In the genomic region with DNA sequence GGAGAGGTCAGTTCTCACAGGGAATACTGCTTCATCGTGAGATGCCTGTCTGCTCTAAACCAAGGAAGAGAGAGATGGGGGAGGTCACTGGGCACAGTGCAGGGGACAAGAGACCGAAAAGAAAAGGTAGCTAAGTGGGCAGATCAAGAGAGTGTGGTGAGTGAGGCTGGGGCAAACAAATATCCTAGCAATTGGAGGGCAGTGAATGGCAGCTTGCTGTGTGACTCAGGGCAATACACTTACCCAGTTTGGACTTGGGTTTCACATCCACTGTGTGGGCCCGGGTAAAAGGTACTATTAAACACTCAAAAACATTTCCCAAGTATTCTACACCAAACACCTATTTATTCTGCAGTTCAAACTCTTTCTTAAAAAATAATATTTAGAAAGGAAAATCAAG, we compare ENCODE assay signal across 15 cellular contexts. TPM values are rescaled to one million over a fixed set of nuclear protein-coding genes. Genes with fewer than 3 reads are reported as not detected.
DNase-seq lines count a peak whose midpoint lies in the region; ATAC-seq, FAIRE-seq and TF ChIP-seq lines count a peak whose summit lies in the region.
"Had no signal": no experiment of that assay in that cellular context is flagged by ENCODE, and none has a peak within 500 bp of the region (broad histone marks: within the 10 kb centered on the region; RNA-seq: fewer than 3 reads in every experiment).

No MANE protein-coding gene starts in this region.

- no peak for FAIRE-seq in pancreas (lab: Jason Lieb, UNC)
- FAIRE-seq: D721Med, GM18507 had no signal

- no peak for ATAC-seq in gastroesophageal sphincter
- ATAC-seq in pancreas, result peak; percentile 2 to 9 (median 4)
- no peak for ATAC-seq in HG02588 (IDR thresholded peaks at IDR 0.05; ENCODE audit: unreplicated experiment)
- no peak for ATAC-seq in omental fat pad (ENCODE audit: low FRiP score)
- no peak for ATAC-seq in GM19324 (IDR thresholded peaks at IDR 0.05; ENCODE audit: low FRiP score, unreplicated experiment)

- TF ChIP-seq CTCF in gastroesophageal sphincter (IDR thresholded peaks at IDR 0.05) (no peak), pancreas (IDR thresholded peaks at IDR 0.05) (no peak), omental fat pad (IDR thresholded peaks at IDR 0.05) (no peak)

- peak; percentile 34 for DNase-seq in CD1c-positive myeloid dendritic cell (ENCODE audit: extremely low spot score)
- DNase-seq in MV-4-11 (lab: John Stamatoyannopoulos, UW), result peak; percentile 9
- no peak for DNase-seq in pancreas
- DNase-seq in omental fat pad (ENCODE audit: low spot score), result no peak
- no peak for DNase-seq in erythroblast (lab: John Stamatoyannopoulos, UW)
- DNase-seq: activated CD4-positive, alpha-beta T cell treated with anti-CD3 and anti-CD28 coated beads for 4 hours; activated naive CD8-positive, alpha-beta T cell treated with anti-CD3 and anti-CD28 coated beads for 36 hours; activated T-cell treated with anti-CD3 and anti-CD28 coated beads, Interleukin-2, amount 50 U/mL, for 1 hour; uterus had no signal

- WGBS in gastroesophageal sphincter (ENCODE audit: low coverage in 1 of 2), 2 donors, result 33 to 57% methylated on average over 1 to 3 of the region's 3 CpGs
- 24 to 33% methylated on average over 3 of the region's 3 CpGs for WGBS in pancreas, 2 donors

- peak overlapping the region; percentile 74 to 91 (median 83) for H3K27ac ChIP-seq in gastroesophageal sphincter
- H3K27ac ChIP-seq in pancreas, result peak overlapping the region in 3 of 4 donors; percentile 24 to 65 (median 31)
- H3K27ac ChIP-seq: cardiac muscle cell had no signal

- TF ChIP-seq EP300 in gastroesophageal sphincter (IDR thresholded peaks at IDR 0.05), result no peak

- TF ChIP-seq POLR2A in gastroesophageal sphincter (IDR thresholded peaks at IDR 0.05) (no peak), erythroblast (IDR thresholded peaks at IDR 0.05; ENCODE audit: low read length) (no peak)

- H3K36me3 ChIP-seq in gastroesophageal sphincter (no peaks in the 10 kb centered on the region), pancreas (no peaks in the 10 kb centered on the region)
- H3K36me3 ChIP-seq: cardiac muscle cell, uterus had no signal

- H3K9me3 ChIP-seq in gastroesophageal sphincter (no peaks in the 10 kb centered on the region), pancreas (no peaks in the 10 kb centered on the region)
- H3K9me3 ChIP-seq: uterus had no signal

- H3K4me1 ChIP-seq in gastroesophageal sphincter (peaks cover 28 to 100% (median 65%) of the 10 kb centered on the region in 3 donors), pancreas (peaks cover 49 to 76% (median 67%) of the 10 kb centered on the region in 3 donors)

- intact Hi-C loops in pancreas (cut with DNase I), result no loop called here

- H3K27me3 ChIP-seq in gastroesophageal sphincter (no peaks in the 10 kb centered on the region), pancreas (no peaks in the 10 kb centered on the region)
- H3K27me3 ChIP-seq: cardiac muscle cell, uterus had no signal

- H3K4me3 ChIP-seq in gastroesophageal sphincter (no peak overlapping the region), pancreas (no peak overlapping the region)
- H3K4me3 ChIP-seq: cardiac muscle cell, uterus had no signal

RNA-seq across cellular contexts. Expression of a gene that starts 10.2 kb away (rescaled TPM):
- total RNA-seq in gastroesophageal sphincter, result 10 to 100 TPM; 12.5 to 38.3 (median 32.0) TPM
- 100 to 1,000 TPM in 2 of 6 donors, 10 to 100 TPM in 4; 63.9 to 137 (median 80.1) TPM for total RNA-seq in pancreas
- 10 to 100 TPM; 48.7 to 52.2 TPM for polyA plus RNA-seq in pancreas
- total RNA-seq in omental fat pad, result 10 to 100 TPM; 21.7 to 67.9 (median 36.8) TPM

Comparison
In these comparisons a context has a peak if more than half of its experiments do, and no peak if none do; other contexts are left out.
1. DNase-seq: peak in CD1c-positive myeloid dendritic cell (single experiment) and MV-4-11 (single experiment); none in pancreas (0 of 6), omental fat pad (single experiment) and erythroblast (0 of 2).
2. ATAC-seq: peak in pancreas (4 of 4); none in gastroesophageal sphincter (single experiment), HG02588 (single experiment), omental fat pad (single experiment) and GM19324 (single experiment).